In genomic region chr1:169106921-169107672, GRCh38 we compare ENCODE assay signal across 8 cellular contexts. TPM values are rescaled to one million over a fixed set of nuclear protein-coding genes. Genes with fewer than 3 reads are reported as not detected.
DNase-seq lines count a peak whose midpoint lies in the region; ATAC-seq and TF ChIP-seq lines count a peak whose summit lies in the region.

No MANE protein-coding gene starts in this region.

- peaks cover 22% of the 10 kb centered on the region for H3K4me1 Mint-ChIP-seq in central memory CD8-positive, alpha-beta T cell

- intact Hi-C loops in lower lobe of right lung (cut with DNase I) = loop anchor here (10.0 kb wide), 2 partner anchors 272 to 472 kb away; no protein-coding TSS in a partner anchor
- intact Hi-C loops in transverse colon (cut with DNase I; ENCODE audit: low total_unique reads) = no loop called here
- intact Hi-C loops in sciatic nerve (cut with DNase I) = no loop called here

- H3K4me1 ChIP-seq in NT2/D1 (ENCODE audit: insufficient read depth, insufficient read length) (peaks cover 14% of the 10 kb centered on the region), lower lobe of right lung (peaks cover 66% of the 10 kb centered on the region), transverse colon (peaks cover 5 to 60% (median 39%) of the 10 kb centered on the region in 4 donors)

- in situ Hi-C loops in transverse colon (cut with MboI; ENCODE audit: low pct_ligation_motif_present in 1 of 4, low pct_unique_long_range_greater_than_20kb in 1 of 4, low sequenced_read_pairs in 3 of 4) = loop anchor here in 2 of 4 donors (25.0 kb wide), 3 partner anchors 230 to 645 kb away; no protein-coding TSS in a partner anchor

- H3K36me3 ChIP-seq in NT2/D1 (ENCODE audit: insufficient read depth, insufficient read length, low read length) = peaks cover 17% of the 10 kb centered on the region
- peaks cover 10% of the 10 kb centered on the region for H3K36me3 ChIP-seq in lower lobe of right lung
- H3K36me3 ChIP-seq in transverse colon = peaks cover 0 to 6% (median 2%) of the 10 kb centered on the region in 4 donors

- peak overlapping the region; percentile 80 for H3K4me3 ChIP-seq in AG10803 (ENCODE audit: low read length)
- H3K4me3 ChIP-seq in NT2/D1 (ENCODE audit: insufficient read length, low read depth) = peak overlapping the region; percentile 87
- peak overlapping the region; percentile 92 for H3K4me3 ChIP-seq in lower lobe of right lung
- peak overlapping the region; percentile 81 to 92 (median 87) for H3K4me3 ChIP-seq in transverse colon

- DNase-seq in AG10803 (ENCODE audit: low read depth) (peak; percentile 23), NT2/D1 (ENCODE audit: low read depth, low spot score) (no peak), lower lobe of right lung (peak; percentile 61), transverse colon (peak; percentile 32), sciatic nerve (ENCODE audit: low spot score) (no peak)
- DNase-seq in central memory CD8-positive, alpha-beta T cell (ENCODE audit: low spot score in 2 of 2) = no peak
- no peak for DNase-seq in activated CD4-positive, CD25-positive, alpha-beta regulatory T cell (lab: John Stamatoyannopoulos, UW)

- no peaks in the 10 kb centered on the region for H3K9me3 Mint-ChIP-seq in central memory CD8-positive, alpha-beta T cell

- TF ChIP-seq CTCF in AG10803 (conservative IDR thresholded peaks at IDR 0.05; ENCODE audit: low read length) (no peak), lower lobe of right lung (IDR thresholded peaks at IDR 0.05) (no peak), transverse colon (IDR thresholded peaks at IDR 0.05) (no peak)

- H3K36me3 Mint-ChIP-seq in central memory CD8-positive, alpha-beta T cell (ENCODE audit: insufficient read depth) = peaks cover 6% of the 10 kb centered on the region

- TF ChIP-seq EP300 in transverse colon (IDR thresholded peaks at IDR 0.05; ENCODE audit: low read depth) = no peak

- TF ChIP-seq POLR2A in transverse colon (IDR thresholded peaks at IDR 0.05) = no peak

- H3K27me3 Mint-ChIP-seq in central memory CD8-positive, alpha-beta T cell = no peaks in the 10 kb centered on the region

- H3K27ac Mint-ChIP-seq in central memory CD8-positive, alpha-beta T cell (ENCODE audit: low read depth) = peak overlapping the region; percentile 49

- H3K27ac ChIP-seq in lower lobe of right lung (peak overlapping the region; percentile 91), transverse colon (peak overlapping the region; percentile 94 to 98 (median 96))

- WGBS in transverse colon (ENCODE audit: low coverage in 1 of 2), 2 donors = 2% methylated on average over 5 to 42 of the region's 42 CpGs

- H3K9me3 ChIP-seq in NT2/D1 (ENCODE audit: insufficient read depth, low read length) = no peaks in the 10 kb centered on the region
- no peaks in the 10 kb centered on the region for H3K9me3 ChIP-seq in lower lobe of right lung
- H3K9me3 ChIP-seq in transverse colon = no peaks in the 10 kb centered on the region

- peak overlapping the region; percentile 81 for H3K4me3 Mint-ChIP-seq in central memory CD8-positive, alpha-beta T cell

- peaks cover 28% of the 10 kb centered on the region for H3K27me3 ChIP-seq in NT2/D1 (ENCODE audit: insufficient read depth, insufficient read length)
- H3K27me3 ChIP-seq in lower lobe of right lung (ENCODE audit: low read depth) = no peaks in the 10 kb centered on the region
- no peaks in the 10 kb centered on the region for H3K27me3 ChIP-seq in transverse colon

- ATAC-seq in GM19452 (IDR thresholded peaks at IDR 0.05; ENCODE audit: unreplicated experiment) = peak; percentile 0
- ATAC-seq in central memory CD8-positive, alpha-beta T cell (replicated peaks; ENCODE audit: extremely low read depth, poor library complexity, severe bottlenecking) = no peak
- no peak for ATAC-seq in lower lobe of right lung
- ATAC-seq in sciatic nerve = no peak

- peak overlapping the region; percentile 98 for H3K9ac ChIP-seq in NT2/D1 (ENCODE audit: insufficient read length, low read depth)

RNA-seq across cellular contexts. Expression of gene ATP1B1, which starts 0.6 kb away (rescaled TPM):
- total RNA-seq in lower lobe of right lung (173 TPM), transverse colon (100 to 1,000 TPM in 3 of 4 donors, 10 to 100 TPM in 1; 82.8 to 493 (median 375) TPM), sciatic nerve (10.1 TPM)

Comparison
In these comparisons a context has a peak if more than half of its experiments do, and no peak if none do; other contexts are left out.
1. DNase-seq: peak in AG10803 (single experiment), lower lobe of right lung (single experiment) and transverse colon (single experiment); none in NT2/D1 (single experiment), central memory CD8-positive, alpha-beta T cell (0 of 2), activated CD4-positive, CD25-positive, alpha-beta regulatory T cell (0 of 4) and sciatic nerve (single experiment).
2. Peak in every context shown above with its lines, with median percentiles within 50 percentile points of each other: H3K4me3 ChIP-seq.